Comparison of ENCODE assay signal across 8 cellular contexts in the genomic region with DNA sequence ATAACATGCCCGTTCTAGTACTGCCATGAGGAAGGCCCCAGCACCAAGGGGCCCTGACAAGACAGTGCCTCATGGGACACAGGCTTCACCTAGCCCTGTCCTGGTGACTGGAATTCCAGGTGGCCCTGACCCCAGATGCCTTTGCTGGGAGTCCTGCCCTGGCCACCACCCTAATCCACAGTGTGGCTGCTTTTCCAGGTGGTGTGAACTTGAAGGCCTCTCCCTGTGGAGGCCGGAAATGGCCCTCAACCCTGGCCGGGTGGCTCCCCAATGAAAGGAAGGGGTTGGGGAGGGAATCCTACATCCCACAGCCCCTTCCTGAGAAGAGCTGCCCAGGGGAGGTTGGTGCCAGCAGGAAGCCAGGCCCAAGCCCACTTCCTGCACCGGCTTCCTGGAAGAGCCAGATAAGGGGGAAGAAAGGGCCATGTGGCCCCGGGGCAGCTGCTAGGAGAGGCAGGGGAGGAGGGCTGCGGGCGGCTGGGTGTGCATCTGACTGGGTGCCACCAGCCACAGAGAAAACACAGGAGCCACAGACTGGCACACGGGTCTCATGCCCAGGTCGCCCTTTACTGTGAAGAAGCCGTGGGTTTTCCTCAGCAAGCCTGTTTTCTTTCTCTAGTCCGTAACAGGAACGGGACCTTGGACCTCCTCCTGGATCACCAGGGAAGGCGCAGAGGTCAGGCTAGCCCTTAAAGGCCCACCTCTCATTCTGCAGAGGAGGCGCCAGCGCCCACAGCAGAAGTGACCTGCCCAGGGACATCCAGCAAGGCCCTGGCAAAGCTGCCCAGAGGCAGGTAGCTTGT. TPM values are rescaled to one million over a fixed set of nuclear protein-coding genes. Genes with fewer than 3 reads are reported as not detected.
A peak's percentile ranks its signal among the peaks of the same experiment; 100 is the strongest.
DNase-seq lines count a peak whose midpoint lies in the region; ATAC-seq and TF ChIP-seq lines count a peak whose summit lies in the region.

No MANE protein-coding gene starts in this region.

- H3K4me2 ChIP-seq in skeletal muscle satellite cell (ENCODE audit: low read length): no peak overlapping the region

- DNase-seq in activated CD4-positive, alpha-beta T cell treated with anti-CD3 and anti-CD28 coated beads, Interleukin-2, amount 10 ng/mL, durations not matched to agents 7 days and 5 days: peak; percentile 66
- DNase-seq in erythroblast (lab: John Stamatoyannopoulos, UW) (peak; percentile 66 to 71), NCI-H774 (lab: John Stamatoyannopoulos, UW) (no peak), NCI-H510A treated with DMSO at 0.1 percent for 48 hours (lab: John Stamatoyannopoulos, UW) (no peak), DMS114 treated with DMSO at 0.1 percent for 48 hours (lab: John Stamatoyannopoulos, UW; ENCODE audit: unreplicated experiment) (no peak)

- H3K36me3 Mint-ChIP-seq in activated CD4-positive, alpha-beta T cell treated with anti-CD3 and anti-CD28 coated beads, Interleukin-2, amount 10 ng/mL, durations not matched to agents 7 days and 5 days (ENCODE audit: low read depth): peaks cover 48% of the 10 kb centered on the region

- peak overlapping the region; percentile 97 for H3K27ac Mint-ChIP-seq in activated CD4-positive, alpha-beta T cell treated with anti-CD3 and anti-CD28 coated beads, Interleukin-2, amount 10 ng/mL, durations not matched to agents 7 days and 5 days

- TF ChIP-seq POLR2A in GM18526 (IDR thresholded peaks at IDR 0.05; ENCODE audit: extremely low read depth, insufficient read length) (peak; percentile 12), erythroblast (IDR thresholded peaks at IDR 0.05; ENCODE audit: low read length) (peak; percentile 51)

- H3K4me3 ChIP-seq in skeletal muscle satellite cell (ENCODE audit: low read length): no peak overlapping the region

- H3K4me3 Mint-ChIP-seq in activated CD4-positive, alpha-beta T cell treated with anti-CD3 and anti-CD28 coated beads, Interleukin-2, amount 10 ng/mL, durations not matched to agents 7 days and 5 days: peak overlapping the region; percentile 64

- H3K4me1 ChIP-seq in skeletal muscle satellite cell (ENCODE audit: control insufficient read depth, insufficient read depth, low read length): peaks cover 21% of the 10 kb centered on the region

- POLR2A ChIA-PET in activated CD4-positive, alpha-beta T cell treated with anti-CD3 and anti-CD28 coated beads, Interleukin-2, amount 10 ng/mL, durations not matched to agents 7 days and 5 days (lab: Charles Lee): interaction anchor here (0.7 to 5.2 kb wide), 2 partner anchors 38 to 100 kb away, joined by 4 to 37 read pairs; partner anchors contain the start of gene JUND

- peaks cover 13% of the 10 kb centered on the region for H3K36me3 ChIP-seq in skeletal muscle satellite cell (ENCODE audit: insufficient read depth, low read length)

- H3K9ac ChIP-seq in skeletal muscle satellite cell (ENCODE audit: low read depth, low read length): peak overlapping the region; percentile 22

- CTCF ChIA-PET in activated CD4-positive, alpha-beta T cell treated with anti-CD3 and anti-CD28 coated beads, Interleukin-2, amount 10 ng/mL, durations not matched to agents 7 days and 5 days (lab: Charles Lee): interaction anchor here (0.9 to 13.8 kb wide), 4 partner anchors 10 to 39 kb away, joined by 5 to 229 read pairs (median 10); partner anchors contain the start of gene JUND

- no peaks in the 10 kb centered on the region for H3K27me3 ChIP-seq in skeletal muscle satellite cell (ENCODE audit: control insufficient read depth, insufficient read depth, low read length)

- H3K9me3 Mint-ChIP-seq in activated CD4-positive, alpha-beta T cell treated with anti-CD3 and anti-CD28 coated beads, Interleukin-2, amount 10 ng/mL, durations not matched to agents 7 days and 5 days: no peaks in the 10 kb centered on the region

- no peak for ATAC-seq in HG03175 (IDR thresholded peaks at IDR 0.05; ENCODE audit: unreplicated experiment)

- H3K9me3 ChIP-seq in skeletal muscle satellite cell (replicated peaks; ENCODE audit: low read length): no peaks in the 10 kb centered on the region

- H3K4me1 Mint-ChIP-seq in activated CD4-positive, alpha-beta T cell treated with anti-CD3 and anti-CD28 coated beads, Interleukin-2, amount 10 ng/mL, durations not matched to agents 7 days and 5 days: peaks cover 64% of the 10 kb centered on the region

- H3K27me3 Mint-ChIP-seq in activated CD4-positive, alpha-beta T cell treated with anti-CD3 and anti-CD28 coated beads, Interleukin-2, amount 10 ng/mL, durations not matched to agents 7 days and 5 days: no peaks in the 10 kb centered on the region

RNA-seq across cellular contexts. Expression of gene LSM4, which starts 4.7 kb away (rescaled TPM):
- total RNA-seq in activated CD4-positive, alpha-beta T cell treated with anti-CD3 and anti-CD28 coated beads, Interleukin-2, amount 10 ng/mL, durations not matched to agents 7 days and 5 days: 100 to 1,000 TPM; 156 to 181 TPM
- 146 and 166 TPM in 2 replicates for total RNA-seq in skeletal muscle satellite cell (2012; rRNA removed)

RNA-seq across cellular contexts. Expression of gene PGPEP1, which starts 22.2 kb away (rescaled TPM):
- total RNA-seq in activated CD4-positive, alpha-beta T cell treated with anti-CD3 and anti-CD28 coated beads, Interleukin-2, amount 10 ng/mL, durations not matched to agents 7 days and 5 days: 10 to 100 TPM; 24.1 to 24.8 TPM
- 8.7 and 13.7 TPM in 2 replicates for total RNA-seq in skeletal muscle satellite cell (2012; rRNA removed)

RNA-seq across cellular contexts. Expression of gene JUND, which starts 36.8 kb away (rescaled TPM):
- total RNA-seq in activated CD4-positive, alpha-beta T cell treated with anti-CD3 and anti-CD28 coated beads, Interleukin-2, amount 10 ng/mL, durations not matched to agents 7 days and 5 days: 100 to 1,000 TPM; 343 to 347 TPM
- total RNA-seq in skeletal muscle satellite cell (2012; rRNA removed): 41.8 and 46.7 TPM in 2 replicates

RNA-seq across cellular contexts. Expression of gene IQCN, which starts 43.9 kb away (rescaled TPM):
- 1 to 10 TPM; 6.3 to 7.2 TPM for total RNA-seq in activated CD4-positive, alpha-beta T cell treated with anti-CD3 and anti-CD28 coated beads, Interleukin-2, amount 10 ng/mL, durations not matched to agents 7 days and 5 days
- 0.22 and 0.25 TPM in 2 replicates for total RNA-seq in skeletal muscle satellite cell (2012; rRNA removed)

Comparison
In these comparisons a context has a peak if more than half of its experiments do, and no peak if none do; other contexts are left out.
1. DNase-seq: peak in activated CD4-positive, alpha-beta T cell treated with anti-CD3 and anti-CD28 coated beads, Interleukin-2, amount 10 ng/mL, durations not matched to agents 7 days and 5 days (single experiment) and erythroblast (2 of 2); none in NCI-H774 (single experiment), NCI-H510A treated with DMSO at 0.1 percent for 48 hours (single experiment) and DMS114 treated with DMSO at 0.1 percent for 48 hours (single experiment).